In the genomic region with DNA sequence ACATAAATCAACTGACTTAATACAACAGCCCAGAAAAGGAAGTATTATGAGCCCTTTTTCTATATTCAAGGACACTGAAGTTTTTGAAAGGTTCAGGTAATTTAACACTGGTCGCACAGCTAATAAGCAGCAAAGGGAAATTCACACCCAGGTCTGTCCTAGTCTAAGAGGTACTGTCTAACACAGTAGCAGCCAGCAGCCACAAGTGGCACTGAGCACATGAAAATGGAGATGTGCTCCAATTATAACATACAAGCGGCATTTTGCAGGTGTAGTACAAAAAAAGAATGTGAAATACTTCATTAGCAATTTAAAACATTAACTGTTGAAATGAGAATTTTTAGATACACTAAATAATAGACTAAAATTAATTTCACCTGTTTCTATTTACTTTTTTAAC, we compare ENCODE assay signal across 21 cellular contexts.
"Had no signal": no experiment of that assay in that cellular context is flagged by ENCODE, and none has a peak within 500 bp of the region (broad histone marks: within the 10 kb centered on the region; RNA-seq: fewer than 3 reads in every experiment).

No MANE protein-coding gene starts in this region.

- H3K4me3 ChIP-seq: coronary artery, esophagus squamous epithelium, lung, ovary, right lobe of liver, stomach, thyroid gland had no signal

- ATAC-seq: left lobe of liver, natural killer cell, right lobe of liver had no signal

- H3K9me3 ChIP-seq: esophagus squamous epithelium, ovary, right lobe of liver, stomach, thyroid gland had no signal

- H3K27me3 ChIP-seq: esophagus squamous epithelium, ovary, right lobe of liver, stomach, thyroid gland had no signal

- H3K36me3 ChIP-seq: esophagus squamous epithelium, ovary, right lobe of liver, stomach, thyroid gland had no signal

- DNase-seq: dermis blood vessel endothelial cell; effector memory CD4-positive, alpha-beta T cell; esophagus squamous epithelium; head of caudate nucleus; kidney; natural killer cell; occipital lobe; ovary; posterior cingulate gyrus; right lobe of liver; small intestine; stimulated activated CD4-positive, alpha-beta T cell treated with anti-CD3 and anti-CD28 coated beads, Interleukin-15, amount 100 ng/mL, for 24 hours; stimulated activated CD4-positive, alpha-beta T cell treated with anti-CD3 and anti-CD28 coated beads, Interleukin-2, amount 100 ng/mL, for 48 hours; stimulated activated CD8-positive, alpha-beta memory T cell treated with anti-CD3 and anti-CD28 coated beads, Interleukin-4, amount 100 ng/mL, for 48 hours; stimulated activated naive CD4-positive, alpha-beta T cell treated with Interleukin-2 at 50 U/mL for 16 hours; stomach; thyroid gland; trophoblast cell had no signal

- H3K27ac ChIP-seq: coronary artery, esophagus squamous epithelium, ovary, right lobe of liver, stomach, thyroid gland had no signal
